In the genomic region with DNA sequence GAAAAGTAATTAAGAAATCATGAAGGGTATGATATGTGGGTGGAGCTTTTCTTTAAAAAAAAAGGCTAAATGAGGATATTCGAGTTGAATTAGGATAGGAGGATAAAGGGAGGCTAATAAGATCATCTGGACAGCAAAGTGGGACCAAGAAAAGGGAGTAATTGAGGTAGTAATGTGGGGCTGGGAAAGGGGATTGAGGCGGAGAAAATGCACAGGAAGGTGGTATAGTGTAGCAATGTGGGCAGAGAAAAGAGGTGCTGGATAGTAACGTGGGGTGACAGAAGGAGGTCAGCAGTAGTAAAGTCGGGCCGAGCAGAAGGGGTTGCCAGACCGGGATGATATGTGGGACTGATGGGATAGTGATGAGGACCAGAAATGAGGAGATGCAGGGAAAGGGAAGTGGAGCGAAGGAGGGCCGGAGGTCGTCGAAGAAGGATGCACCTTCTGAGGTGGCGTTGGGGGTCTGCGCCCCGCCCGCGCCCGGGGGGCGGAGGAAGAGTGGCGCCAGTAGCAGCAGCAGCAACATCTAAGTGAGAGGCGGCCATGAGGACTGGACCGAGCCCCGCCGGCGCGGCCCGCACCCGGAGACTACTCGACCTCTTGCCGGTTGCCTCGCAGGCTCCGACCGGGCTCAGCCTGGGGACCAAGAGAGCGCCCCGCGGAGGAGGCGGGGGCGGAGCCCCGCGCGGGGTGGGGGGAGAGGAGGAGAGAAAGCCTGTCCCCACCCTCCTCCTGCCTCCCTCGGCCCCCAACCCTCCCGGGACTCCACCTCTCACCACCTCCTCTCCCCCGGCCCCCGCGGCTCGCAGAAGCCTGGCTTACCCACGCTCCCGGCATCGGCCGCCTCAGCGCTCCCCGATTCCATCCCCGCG, we compare ENCODE assay signal across 1 cellular context.
A peak's percentile ranks its signal among the peaks of the same experiment; 100 is the strongest.
TF ChIP-seq lines count a peak whose summit lies in the region.

No MANE protein-coding gene starts in this region.

TF ChIP-seq in K562, 482 proteins besides CTCF, POLR2A, EP300 and RAD21 (continued from another document and continues in another):
- TF ChIP-seq NCOA6 (IDR thresholded peaks at IDR 0.05) (no peak), MAFF (IDR thresholded peaks at IDR 0.05; ENCODE audit: low read length) (no peak), TRIM24 (IDR thresholded peaks at IDR 0.05) (no peak), ZSCAN32 (CRISPR knock-in tag; IDR thresholded peaks at IDR 0.05) (no peak), MYC (IDR thresholded peaks at IDR 0.05; ENCODE audit: low read depth, low read length) (no peak), MYC (CRISPR knock-in tag; IDR thresholded peaks at IDR 0.05; ENCODE audit: borderline replicate concordance, low read depth) (no peak; the same call in 1 of the 2 replicates), SMARCA4 (IDR thresholded peaks at IDR 0.05) (no peak), ZBTB33 (CRISPR knock-in tag; IDR thresholded peaks at IDR 0.05) (no peak), BHLHE40 (IDR thresholded peaks at IDR 0.05; ENCODE audit: low read length) (no peak), ZNF280A (IDR thresholded peaks at IDR 0.05; ENCODE audit: low read depth, partially characterized antibody) (no peak), ZNF444 (CRISPR knock-in tag; IDR thresholded peaks at IDR 0.05) (no peak), BRCA1 (IDR thresholded peaks at IDR 0.05) (no peak), BRCA1 (CRISPR knock-in tag; IDR thresholded peaks at IDR 0.05) (no peak), CBFA2T3 (IDR thresholded peaks at IDR 0.05) (no peak), SPI1 (IDR thresholded peaks at IDR 0.05; ENCODE audit: borderline replicate concordance, low read depth, low read length) (peak; percentile 63), HDAC2 (IDR thresholded peaks at IDR 0.05) (no peak), TBP (optimal IDR thresholded peaks at IDR 0.05; ENCODE audit: low read depth, low read length) (no peak), ATF3 (IDR thresholded peaks at IDR 0.05) (no peak), ATF3 (CRISPR knock-in tag; conservative IDR thresholded peaks at IDR 0.05) (no peak), DDX20 (tag; IDR thresholded peaks at IDR 0.05; ENCODE audit: low read depth) (no peak), HNRNPLL (IDR thresholded peaks at IDR 0.05; ENCODE audit: low read depth, low read length, poor library complexity, severe bottlenecking) (no peak), ZNF551 (CRISPR knock-in tag; IDR thresholded peaks at IDR 0.05) (no peak), ZFP30 (CRISPR knock-in tag; IDR thresholded peaks at IDR 0.05; ENCODE audit: borderline replicate concordance) (no peak), E2F6 (IDR thresholded peaks at IDR 0.05; ENCODE audit: borderline replicate concordance in 1 of 2, extremely low read depth in 1 of 2, insufficient read depth in 1 of 2, insufficient read length in 1 of 2, low read depth in 1 of 2, low read length in 1 of 2, poor library complexity in 1 of 2, severe bottlenecking in 1 of 2) (peak in 1 of 2 experiments; percentile 45), CTBP1 (IDR thresholded peaks at IDR 0.05; ENCODE audit: borderline replicate concordance) (peak; percentile 77; the same call in 1 of the 2 replicates), ELF1 (tag; IDR thresholded peaks at IDR 0.05) (no peak), DPF2 (IDR thresholded peaks at IDR 0.05) (no peak), ATF1 (CRISPR knock-in tag; IDR thresholded peaks at IDR 0.05) (no peak), ATF1 (tag; IDR thresholded peaks at IDR 0.05) (no peak), SRF (CRISPR knock-in tag; IDR thresholded peaks at IDR 0.05) (no peak), XRCC3 (IDR thresholded peaks at IDR 0.05) (no peak), HEY1 (CRISPR knock-in tag; IDR thresholded peaks at IDR 0.05; ENCODE audit: borderline replicate concordance) (no peak), ZNF589 (CRISPR knock-in tag; IDR thresholded peaks at IDR 0.05; ENCODE audit: low read depth) (no peak), ILF3 (IDR thresholded peaks at IDR 0.05; ENCODE audit: borderline replicate concordance) (no peak), CREB1 (IDR thresholded peaks at IDR 0.05) (no peak), CREB1 (CRISPR knock-in tag; IDR thresholded peaks at IDR 0.05) (no peak), LEF1 (IDR thresholded peaks at IDR 0.05) (no peak), ZBTB8A (IDR thresholded peaks at IDR 0.05; ENCODE audit: partially characterized antibody) (no peak), ZNF436 (CRISPR knock-in tag; IDR thresholded peaks at IDR 0.05) (no peak), MAFK (IDR thresholded peaks at IDR 0.05; ENCODE audit: low read length) (no peak), NCOR1 (IDR thresholded peaks at IDR 0.05) (no peak), FOXA1 (IDR thresholded peaks at IDR 0.05; ENCODE audit: borderline replicate concordance) (no peak), HMBOX1 (IDR thresholded peaks at IDR 0.05) (no peak), CXXC5 (CRISPR knock-in tag; IDR thresholded peaks at IDR 0.05) (0 out of 2 replicates have a peak, but pooled peaks have one; percentile 19), PRPF4 (IDR thresholded peaks at IDR 0.05; ENCODE audit: insufficient read depth, low read depth, low read length, poor library complexity, severe bottlenecking) (no peak), PCBP1 (IDR thresholded peaks at IDR 0.05; ENCODE audit: low read depth, low read length, poor library complexity, severe bottlenecking) (peak; percentile 14), PURB (CRISPR knock-in tag; IDR thresholded peaks at IDR 0.05; ENCODE audit: low read depth) (no peak), YBX1 (IDR thresholded peaks at IDR 0.05) (no peak), ZNF263 (CRISPR knock-in tag; IDR thresholded peaks at IDR 0.05; ENCODE audit: borderline replicate concordance) (no peak), NFE2 (IDR thresholded peaks at IDR 0.05; ENCODE audit: low read depth) (no peak)
- TF ChIP-seq, protein P1, sequence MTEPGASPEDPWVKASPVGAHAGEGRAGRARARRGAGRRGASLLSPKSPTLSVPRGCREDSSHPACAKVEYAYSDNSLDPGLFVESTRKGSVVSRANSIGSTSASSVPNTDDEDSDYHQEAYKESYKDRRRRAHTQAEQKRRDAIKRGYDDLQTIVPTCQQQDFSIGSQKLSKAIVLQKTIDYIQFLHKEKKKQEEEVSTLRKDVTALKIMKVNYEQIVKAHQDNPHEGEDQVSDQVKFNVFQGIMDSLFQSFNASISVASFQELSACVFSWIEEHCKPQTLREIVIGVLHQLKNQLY (CRISPR knock-in tag; conservative IDR thresholded peaks at IDR 0.05): no peak
- TF ChIP-seq, protein P2, sequence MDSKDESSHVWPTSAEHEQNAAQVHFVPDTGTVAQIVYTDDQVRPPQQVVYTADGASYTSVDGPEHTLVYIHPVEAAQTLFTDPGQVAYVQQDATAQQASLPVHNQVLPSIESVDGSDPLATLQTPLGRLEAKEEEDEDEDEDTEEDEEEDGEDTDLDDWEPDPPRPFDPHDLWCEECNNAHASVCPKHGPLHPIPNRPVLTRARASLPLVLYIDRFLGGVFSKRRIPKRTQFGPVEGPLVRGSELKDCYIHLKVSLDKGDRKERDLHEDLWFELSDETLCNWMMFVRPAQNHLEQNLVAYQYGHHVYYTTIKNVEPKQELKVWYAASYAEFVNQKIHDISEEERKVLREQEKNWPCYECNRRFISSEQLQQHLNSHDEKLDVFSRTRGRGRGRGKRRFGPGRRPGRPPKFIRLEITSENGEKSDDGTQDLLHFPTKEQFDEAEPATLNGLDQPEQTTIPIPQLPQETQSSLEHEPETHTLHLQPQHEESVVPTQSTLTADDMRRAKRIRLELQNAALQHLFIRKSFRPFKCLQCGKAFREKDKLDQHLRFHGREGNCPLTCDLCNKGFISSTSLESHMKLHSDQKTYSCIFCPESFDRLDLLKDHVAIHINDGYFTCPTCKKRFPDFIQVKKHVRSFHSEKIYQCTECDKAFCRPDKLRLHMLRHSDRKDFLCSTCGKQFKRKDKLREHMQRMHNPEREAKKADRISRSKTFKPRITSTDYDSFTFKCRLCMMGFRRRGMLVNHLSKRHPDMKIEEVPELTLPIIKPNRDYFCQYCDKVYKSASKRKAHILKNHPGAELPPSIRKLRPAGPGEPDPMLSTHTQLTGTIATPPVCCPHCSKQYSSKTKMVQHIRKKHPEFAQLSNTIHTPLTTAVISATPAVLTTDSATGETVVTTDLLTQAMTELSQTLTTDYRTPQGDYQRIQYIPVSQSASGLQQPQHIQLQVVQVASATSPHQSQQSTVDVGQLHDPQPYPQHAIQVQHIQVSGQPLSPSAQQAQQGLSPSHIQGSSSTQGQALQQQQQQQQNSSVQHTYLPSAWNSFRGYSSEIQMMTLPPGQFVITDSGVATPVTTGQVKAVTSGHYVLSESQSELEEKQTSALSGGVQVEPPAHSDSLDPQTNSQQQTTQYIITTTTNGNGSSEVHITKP (IDR thresholded peaks at IDR 0.05; ENCODE audit: partially characterized antibody): no peak
- TF ChIP-seq, protein P3, sequence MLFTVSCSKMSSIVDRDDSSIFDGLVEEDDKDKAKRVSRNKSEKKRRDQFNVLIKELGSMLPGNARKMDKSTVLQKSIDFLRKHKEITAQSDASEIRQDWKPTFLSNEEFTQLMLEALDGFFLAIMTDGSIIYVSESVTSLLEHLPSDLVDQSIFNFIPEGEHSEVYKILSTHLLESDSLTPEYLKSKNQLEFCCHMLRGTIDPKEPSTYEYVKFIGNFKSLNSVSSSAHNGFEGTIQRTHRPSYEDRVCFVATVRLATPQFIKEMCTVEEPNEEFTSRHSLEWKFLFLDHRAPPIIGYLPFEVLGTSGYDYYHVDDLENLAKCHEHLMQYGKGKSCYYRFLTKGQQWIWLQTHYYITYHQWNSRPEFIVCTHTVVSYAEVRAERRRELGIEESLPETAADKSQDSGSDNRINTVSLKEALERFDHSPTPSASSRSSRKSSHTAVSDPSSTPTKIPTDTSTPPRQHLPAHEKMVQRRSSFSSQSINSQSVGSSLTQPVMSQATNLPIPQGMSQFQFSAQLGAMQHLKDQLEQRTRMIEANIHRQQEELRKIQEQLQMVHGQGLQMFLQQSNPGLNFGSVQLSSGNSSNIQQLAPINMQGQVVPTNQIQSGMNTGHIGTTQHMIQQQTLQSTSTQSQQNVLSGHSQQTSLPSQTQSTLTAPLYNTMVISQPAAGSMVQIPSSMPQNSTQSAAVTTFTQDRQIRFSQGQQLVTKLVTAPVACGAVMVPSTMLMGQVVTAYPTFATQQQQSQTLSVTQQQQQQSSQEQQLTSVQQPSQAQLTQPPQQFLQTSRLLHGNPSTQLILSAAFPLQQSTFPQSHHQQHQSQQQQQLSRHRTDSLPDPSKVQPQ (CRISPR knock-in tag; IDR thresholded peaks at IDR 0.05; ENCODE audit: borderline replicate concordance): no peak
- TF ChIP-seq, protein P4, sequence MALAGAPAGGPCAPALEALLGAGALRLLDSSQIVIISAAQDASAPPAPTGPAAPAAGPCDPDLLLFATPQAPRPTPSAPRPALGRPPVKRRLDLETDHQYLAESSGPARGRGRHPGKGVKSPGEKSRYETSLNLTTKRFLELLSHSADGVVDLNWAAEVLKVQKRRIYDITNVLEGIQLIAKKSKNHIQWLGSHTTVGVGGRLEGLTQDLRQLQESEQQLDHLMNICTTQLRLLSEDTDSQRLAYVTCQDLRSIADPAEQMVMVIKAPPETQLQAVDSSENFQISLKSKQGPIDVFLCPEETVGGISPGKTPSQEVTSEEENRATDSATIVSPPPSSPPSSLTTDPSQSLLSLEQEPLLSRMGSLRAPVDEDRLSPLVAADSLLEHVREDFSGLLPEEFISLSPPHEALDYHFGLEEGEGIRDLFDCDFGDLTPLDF (CRISPR knock-in tag; IDR thresholded peaks at IDR 0.05): no peak
